26 cellular contexts compared by ENCODE assay signal in the genomic region with DNA sequence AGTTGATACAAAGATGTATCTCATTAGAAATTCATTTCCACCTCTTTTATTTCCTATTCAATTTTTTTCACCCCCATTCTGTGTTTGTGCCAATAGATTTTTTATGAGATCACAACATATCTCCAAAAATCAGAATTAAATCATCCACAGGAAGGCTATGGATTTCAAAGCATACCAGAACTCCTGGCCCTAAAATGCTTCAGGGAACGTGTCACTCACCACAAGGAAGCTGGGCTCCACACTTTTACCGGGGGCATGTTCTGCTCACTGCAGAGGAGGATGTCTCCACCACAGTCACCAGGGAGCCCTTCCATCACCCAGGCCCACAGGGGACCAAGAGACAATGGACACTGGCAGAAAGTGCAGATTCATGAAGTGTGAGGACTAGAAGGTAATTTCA.
A peak's percentile ranks its signal among the peaks of the same experiment; 100 is the strongest.
DNase-seq lines count a peak whose midpoint lies in the region; ATAC-seq, FAIRE-seq and TF ChIP-seq lines count a peak whose summit lies in the region.
"Had no signal": no experiment of that assay in that cellular context is flagged by ENCODE, and none has a peak within 500 bp of the region (broad histone marks: within the 10 kb centered on the region; RNA-seq: fewer than 3 reads in every experiment).

No MANE protein-coding gene starts in this region.

- FAIRE-seq in urothelium cell line (lab: Jason Lieb, UNC), result peak; percentile 59
- FAIRE-seq: D721Med, endometrium, GM12892 had no signal

- no peaks in the 10 kb centered on the region for H3K4me1 Mint-ChIP-seq in activated T-cell treated with anti-CD3 and anti-CD28 coated beads, Interleukin-2, amount 50 U/mL, for 24 hours (ENCODE audit: low read depth)

- no peaks in the 10 kb centered on the region for H3K9me2 ChIP-seq in GM23248 (ENCODE audit: insufficient read depth)

- in situ Hi-C loops in GM23248 (cut with MboI), result no loop called here

- H3K27ac Mint-ChIP-seq in activated T-cell treated with anti-CD3 and anti-CD28 coated beads, Interleukin-2, amount 50 U/mL, for 24 hours, result no peak overlapping the region
- H3K27ac Mint-ChIP-seq: nephron progenitor cell had no signal

- H3K4me3 Mint-ChIP-seq in activated T-cell treated with anti-CD3 and anti-CD28 coated beads, Interleukin-2, amount 50 U/mL, for 24 hours, result no peak overlapping the region
- H3K4me3 Mint-ChIP-seq: nephron progenitor cell had no signal

- H3K9me3 ChIP-seq in GM23248 (ENCODE audit: low read depth) (no peaks in the 10 kb centered on the region), MG63 (no peaks in the 10 kb centered on the region), adrenal gland (replicated peaks in 1 of 3) (no peaks in the 10 kb centered on the region)
- H3K9me3 ChIP-seq: body of pancreas, ovary, stomach, tibial nerve had no signal

- no peak overlapping the region for H2AFZ ChIP-seq in GM23248

- TF ChIP-seq CTCF in adrenal gland (IDR thresholded peaks at IDR 0.05), result no peak

- H3K4me2 ChIP-seq in GM23248 (ENCODE audit: unreplicated experiment), result no peak overlapping the region
- H3K4me2 ChIP-seq: smooth muscle cell had no signal

- H3K27me3 ChIP-seq in GM23248 (replicated peaks; ENCODE audit: insufficient read depth) (no peaks in the 10 kb centered on the region), MG63 (no peaks in the 10 kb centered on the region), adrenal gland (no peaks in the 10 kb centered on the region)
- H3K27me3 ChIP-seq: body of pancreas, ovary, stomach, tibial nerve had no signal

- no peak for ATAC-seq in HG03280 (IDR thresholded peaks at IDR 0.05; ENCODE audit: unreplicated experiment)
- ATAC-seq: body of pancreas had no signal

- no peaks in the 10 kb centered on the region for H3K9me3 Mint-ChIP-seq in activated T-cell treated with anti-CD3 and anti-CD28 coated beads, Interleukin-2, amount 50 U/mL, for 24 hours

- H3K36me3 Mint-ChIP-seq in activated T-cell treated with anti-CD3 and anti-CD28 coated beads, Interleukin-2, amount 50 U/mL, for 24 hours (ENCODE audit: low read depth), result no peaks in the 10 kb centered on the region

- DNase-seq in GM23248 (peak; percentile 36), MG63 (peak; percentile 44), glomerular visceral epithelial cell (ENCODE audit: extremely low spot score) (peak; percentile 35), urothelium cell line (ENCODE audit: low spot score) (no peak), adrenal gland (no peak)
- no peak for DNase-seq in activated T-cell treated with anti-CD3 and anti-CD28 coated beads, Interleukin-2, amount 50 U/mL, for 24 hours
- DNase-seq: activated naive CD4-positive, alpha-beta T cell; activated T-cell treated with anti-CD3 and anti-CD28 coated beads, Interleukin-2, amount 50 U/mL, for 48 hours; body of pancreas; dermis blood vessel endothelial cell; GOT3; islet precursor cell; NCI-H2081; NCI-H345; NCI-H748 treated with DMSO at 0.1 percent for 48 hours; nephron progenitor cell; ovary; stimulated activated CD4-positive, alpha-beta T cell treated with anti-CD3 and anti-CD28 coated beads, Interleukin-1b, Interleukin-23, amount 100 ng/mL, for 48 hours; stomach had no signal

- intact Hi-C loops in adrenal gland (cut with DNase I), result no loop called here

- 26 to 34% methylated on average over 2 of the region's 2 CpGs for WGBS in GM23248 (ENCODE audit: low coverage in 1 of 2, low lambda C conversion rate in 2 of 2, missing lambda C conversion rate in 2 of 2), 2 experiments
- 82 to 93% (median 86%) methylated on average over 2 of the region's 2 CpGs for WGBS in adrenal gland, 4 donors

- no peak overlapping the region for H3K9ac ChIP-seq in GM23248

- peaks cover 24% of the 10 kb centered on the region for H3K4me1 ChIP-seq in GM23248 (ENCODE audit: insufficient read depth)
- H3K4me1 ChIP-seq in adrenal gland (replicated peaks in 1 of 2), result no peaks in the 10 kb centered on the region
- H3K4me1 ChIP-seq: tibial nerve had no signal

- H3K27ac ChIP-seq in GM23248 (no peak overlapping the region), adrenal gland (no peak overlapping the region)
- H3K27ac ChIP-seq: body of pancreas, ovary, SK-N-MC, tibial nerve had no signal

- H3K4me3 ChIP-seq in GM23248 (no peak overlapping the region), MG63 (no peak overlapping the region), adrenal gland (no peak overlapping the region)
- H3K4me3 ChIP-seq: body of pancreas, ovary, SK-N-MC, smooth muscle cell, stomach, tibial nerve had no signal

- no peak for TF ChIP-seq POLR2A in adrenal gland (IDR thresholded peaks at IDR 0.05)

- peaks cover 16% of the 10 kb centered on the region; the same call in 1 of the 2 replicates for H3F3A ChIP-seq in GM23248 (ENCODE audit: insufficient read depth)

- H4K20me1 ChIP-seq in GM23248 (ENCODE audit: insufficient read depth), result no peaks in the 10 kb centered on the region

- no peaks in the 10 kb centered on the region for H3K36me3 ChIP-seq in GM23248 (ENCODE audit: low read depth)
- H3K36me3 ChIP-seq in MG63, result peaks cover 9% of the 10 kb centered on the region
- no peaks in the 10 kb centered on the region for H3K36me3 ChIP-seq in adrenal gland (replicated peaks in 1 of 2)
- H3K36me3 ChIP-seq: ovary, stomach, tibial nerve had no signal

- no peaks in the 10 kb centered on the region for H3K79me2 ChIP-seq in GM23248 (ENCODE audit: insufficient read depth)

- H3K27me3 Mint-ChIP-seq in activated T-cell treated with anti-CD3 and anti-CD28 coated beads, Interleukin-2, amount 50 U/mL, for 24 hours, result peaks cover 15% of the 10 kb centered on the region

Comparison
In these comparisons a context has a peak if more than half of its experiments do, and no peak if none do; other contexts are left out.
1. DNase-seq: peak in GM23248 (single experiment), MG63 (single experiment) and glomerular visceral epithelial cell (single experiment); none in urothelium cell line (single experiment), activated T-cell treated with anti-CD3 and anti-CD28 coated beads, Interleukin-2, amount 50 U/mL, for 24 hours (single experiment) and adrenal gland (0 of 7).